In the genomic region with DNA sequence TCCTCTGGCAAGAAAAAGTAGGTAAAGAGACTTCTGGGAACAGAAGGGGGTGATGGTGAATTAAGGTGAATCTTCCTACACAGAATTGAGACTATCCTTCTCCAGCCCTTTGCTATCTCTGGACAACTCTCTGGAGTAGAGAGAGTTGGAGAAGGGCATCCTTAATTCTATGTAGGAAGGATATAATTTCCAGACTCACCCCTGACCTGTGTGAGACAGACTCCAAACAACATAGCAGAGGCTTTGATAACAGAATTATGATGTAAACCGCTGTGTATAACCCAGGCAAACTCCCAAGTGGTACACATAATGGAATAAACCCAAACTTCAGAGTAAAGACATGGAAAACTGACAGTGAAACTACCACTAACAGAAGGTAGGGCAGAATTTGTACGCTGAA, we compare ENCODE assay signal across 2 cellular contexts.
A peak's percentile ranks its signal among the peaks of the same experiment; 100 is the strongest.
TF ChIP-seq lines count a peak whose summit lies in the region.

No MANE protein-coding gene starts in this region.

TF ChIP-seq in liver, 16 proteins besides CTCF, POLR2A, EP300 and RAD21 (continued from another document):
- TF ChIP-seq, protein P1, sequence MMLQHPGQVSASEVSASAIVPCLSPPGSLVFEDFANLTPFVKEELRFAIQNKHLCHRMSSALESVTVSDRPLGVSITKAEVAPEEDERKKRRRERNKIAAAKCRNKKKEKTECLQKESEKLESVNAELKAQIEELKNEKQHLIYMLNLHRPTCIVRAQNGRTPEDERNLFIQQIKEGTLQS (IDR thresholded peaks at IDR 0.05): peak; percentile 52
- no peak for TF ChIP-seq TAF1 (conservative IDR thresholded peaks at IDR 0.05)
- TF ChIP-seq, protein P2, sequence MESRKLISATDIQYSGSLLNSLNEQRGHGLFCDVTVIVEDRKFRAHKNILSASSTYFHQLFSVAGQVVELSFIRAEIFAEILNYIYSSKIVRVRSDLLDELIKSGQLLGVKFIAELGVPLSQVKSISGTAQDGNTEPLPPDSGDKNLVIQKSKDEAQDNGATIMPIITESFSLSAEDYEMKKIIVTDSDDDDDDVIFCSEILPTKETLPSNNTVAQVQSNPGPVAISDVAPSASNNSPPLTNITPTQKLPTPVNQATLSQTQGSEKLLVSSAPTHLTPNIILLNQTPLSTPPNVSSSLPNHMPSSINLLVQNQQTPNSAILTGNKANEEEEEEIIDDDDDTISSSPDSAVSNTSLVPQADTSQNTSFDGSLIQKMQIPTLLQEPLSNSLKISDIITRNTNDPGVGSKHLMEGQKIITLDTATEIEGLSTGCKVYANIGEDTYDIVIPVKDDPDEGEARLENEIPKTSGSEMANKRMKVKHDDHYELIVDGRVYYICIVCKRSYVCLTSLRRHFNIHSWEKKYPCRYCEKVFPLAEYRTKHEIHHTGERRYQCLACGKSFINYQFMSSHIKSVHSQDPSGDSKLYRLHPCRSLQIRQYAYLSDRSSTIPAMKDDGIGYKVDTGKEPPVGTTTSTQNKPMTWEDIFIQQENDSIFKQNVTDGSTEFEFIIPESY (IDR thresholded peaks at IDR 0.05): peak; percentile 8
- TF ChIP-seq, protein P3, sequence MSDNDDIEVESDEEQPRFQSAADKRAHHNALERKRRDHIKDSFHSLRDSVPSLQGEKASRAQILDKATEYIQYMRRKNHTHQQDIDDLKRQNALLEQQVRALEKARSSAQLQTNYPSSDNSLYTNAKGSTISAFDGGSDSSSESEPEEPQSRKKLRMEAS (IDR thresholded peaks at IDR 0.05): peak; percentile 36
- no peak for TF ChIP-seq FOXA1 (IDR thresholded peaks at IDR 0.05)
- TF ChIP-seq JUND (IDR thresholded peaks at IDR 0.05): peak in 1 of 2 donors; percentile 41
- TF ChIP-seq, protein P4, sequence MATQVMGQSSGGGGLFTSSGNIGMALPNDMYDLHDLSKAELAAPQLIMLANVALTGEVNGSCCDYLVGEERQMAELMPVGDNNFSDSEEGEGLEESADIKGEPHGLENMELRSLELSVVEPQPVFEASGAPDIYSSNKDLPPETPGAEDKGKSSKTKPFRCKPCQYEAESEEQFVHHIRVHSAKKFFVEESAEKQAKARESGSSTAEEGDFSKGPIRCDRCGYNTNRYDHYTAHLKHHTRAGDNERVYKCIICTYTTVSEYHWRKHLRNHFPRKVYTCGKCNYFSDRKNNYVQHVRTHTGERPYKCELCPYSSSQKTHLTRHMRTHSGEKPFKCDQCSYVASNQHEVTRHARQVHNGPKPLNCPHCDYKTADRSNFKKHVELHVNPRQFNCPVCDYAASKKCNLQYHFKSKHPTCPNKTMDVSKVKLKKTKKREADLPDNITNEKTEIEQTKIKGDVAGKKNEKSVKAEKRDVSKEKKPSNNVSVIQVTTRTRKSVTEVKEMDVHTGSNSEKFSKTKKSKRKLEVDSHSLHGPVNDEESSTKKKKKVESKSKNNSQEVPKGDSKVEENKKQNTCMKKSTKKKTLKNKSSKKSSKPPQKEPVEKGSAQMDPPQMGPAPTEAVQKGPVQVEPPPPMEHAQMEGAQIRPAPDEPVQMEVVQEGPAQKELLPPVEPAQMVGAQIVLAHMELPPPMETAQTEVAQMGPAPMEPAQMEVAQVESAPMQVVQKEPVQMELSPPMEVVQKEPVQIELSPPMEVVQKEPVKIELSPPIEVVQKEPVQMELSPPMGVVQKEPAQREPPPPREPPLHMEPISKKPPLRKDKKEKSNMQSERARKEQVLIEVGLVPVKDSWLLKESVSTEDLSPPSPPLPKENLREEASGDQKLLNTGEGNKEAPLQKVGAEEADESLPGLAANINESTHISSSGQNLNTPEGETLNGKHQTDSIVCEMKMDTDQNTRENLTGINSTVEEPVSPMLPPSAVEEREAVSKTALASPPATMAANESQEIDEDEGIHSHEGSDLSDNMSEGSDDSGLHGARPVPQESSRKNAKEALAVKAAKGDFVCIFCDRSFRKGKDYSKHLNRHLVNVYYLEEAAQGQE (IDR thresholded peaks at IDR 0.05): peak; percentile 26
- TF ChIP-seq GABPA (IDR thresholded peaks at IDR 0.05 in 1 of 2, conservative IDR thresholded peaks at IDR 0.05 in 1 of 2): no peak
- TF ChIP-seq RXRA (IDR thresholded peaks at IDR 0.05): peak; percentile 30 to 68
- no peak for TF ChIP-seq YY1 (IDR thresholded peaks at IDR 0.05)
- TF ChIP-seq FOXA2 (IDR thresholded peaks at IDR 0.05): no peak
- peak; percentile 54 for TF ChIP-seq SP1 (IDR thresholded peaks at IDR 0.05)

TF ChIP-seq in HepG2, 621 proteins besides CTCF, POLR2A, EP300 and RAD21 (continued from another document):
- TF ChIP-seq, protein P5, sequence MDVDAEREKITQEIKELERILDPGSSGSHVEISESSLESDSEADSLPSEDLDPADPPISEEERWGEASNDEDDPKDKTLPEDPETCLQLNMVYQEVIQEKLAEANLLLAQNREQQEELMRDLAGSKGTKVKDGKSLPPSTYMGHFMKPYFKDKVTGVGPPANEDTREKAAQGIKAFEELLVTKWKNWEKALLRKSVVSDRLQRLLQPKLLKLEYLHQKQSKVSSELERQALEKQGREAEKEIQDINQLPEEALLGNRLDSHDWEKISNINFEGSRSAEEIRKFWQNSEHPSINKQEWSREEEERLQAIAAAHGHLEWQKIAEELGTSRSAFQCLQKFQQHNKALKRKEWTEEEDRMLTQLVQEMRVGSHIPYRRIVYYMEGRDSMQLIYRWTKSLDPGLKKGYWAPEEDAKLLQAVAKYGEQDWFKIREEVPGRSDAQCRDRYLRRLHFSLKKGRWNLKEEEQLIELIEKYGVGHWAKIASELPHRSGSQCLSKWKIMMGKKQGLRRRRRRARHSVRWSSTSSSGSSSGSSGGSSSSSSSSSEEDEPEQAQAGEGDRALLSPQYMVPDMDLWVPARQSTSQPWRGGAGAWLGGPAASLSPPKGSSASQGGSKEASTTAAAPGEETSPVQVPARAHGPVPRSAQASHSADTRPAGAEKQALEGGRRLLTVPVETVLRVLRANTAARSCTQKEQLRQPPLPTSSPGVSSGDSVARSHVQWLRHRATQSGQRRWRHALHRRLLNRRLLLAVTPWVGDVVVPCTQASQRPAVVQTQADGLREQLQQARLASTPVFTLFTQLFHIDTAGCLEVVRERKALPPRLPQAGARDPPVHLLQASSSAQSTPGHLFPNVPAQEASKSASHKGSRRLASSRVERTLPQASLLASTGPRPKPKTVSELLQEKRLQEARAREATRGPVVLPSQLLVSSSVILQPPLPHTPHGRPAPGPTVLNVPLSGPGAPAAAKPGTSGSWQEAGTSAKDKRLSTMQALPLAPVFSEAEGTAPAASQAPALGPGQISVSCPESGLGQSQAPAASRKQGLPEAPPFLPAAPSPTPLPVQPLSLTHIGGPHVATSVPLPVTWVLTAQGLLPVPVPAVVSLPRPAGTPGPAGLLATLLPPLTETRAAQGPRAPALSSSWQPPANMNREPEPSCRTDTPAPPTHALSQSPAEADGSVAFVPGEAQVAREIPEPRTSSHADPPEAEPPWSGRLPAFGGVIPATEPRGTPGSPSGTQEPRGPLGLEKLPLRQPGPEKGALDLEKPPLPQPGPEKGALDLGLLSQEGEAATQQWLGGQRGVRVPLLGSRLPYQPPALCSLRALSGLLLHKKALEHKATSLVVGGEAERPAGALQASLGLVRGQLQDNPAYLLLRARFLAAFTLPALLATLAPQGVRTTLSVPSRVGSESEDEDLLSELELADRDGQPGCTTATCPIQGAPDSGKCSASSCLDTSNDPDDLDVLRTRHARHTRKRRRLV (CRISPR knock-in tag; IDR thresholded peaks at IDR 0.05): no peak
- TF ChIP-seq MYC (CRISPR knock-in tag; IDR thresholded peaks at IDR 0.05; ENCODE audit: borderline replicate concordance) (no peak), DR1 (CRISPR knock-in tag; IDR thresholded peaks at IDR 0.05) (no peak), XRCC5 (optimal IDR thresholded peaks at IDR 0.05; ENCODE audit: low read length) (no peak), TEAD2 (CRISPR knock-in tag; IDR thresholded peaks at IDR 0.05) (no peak)
- TF ChIP-seq, protein P6, sequence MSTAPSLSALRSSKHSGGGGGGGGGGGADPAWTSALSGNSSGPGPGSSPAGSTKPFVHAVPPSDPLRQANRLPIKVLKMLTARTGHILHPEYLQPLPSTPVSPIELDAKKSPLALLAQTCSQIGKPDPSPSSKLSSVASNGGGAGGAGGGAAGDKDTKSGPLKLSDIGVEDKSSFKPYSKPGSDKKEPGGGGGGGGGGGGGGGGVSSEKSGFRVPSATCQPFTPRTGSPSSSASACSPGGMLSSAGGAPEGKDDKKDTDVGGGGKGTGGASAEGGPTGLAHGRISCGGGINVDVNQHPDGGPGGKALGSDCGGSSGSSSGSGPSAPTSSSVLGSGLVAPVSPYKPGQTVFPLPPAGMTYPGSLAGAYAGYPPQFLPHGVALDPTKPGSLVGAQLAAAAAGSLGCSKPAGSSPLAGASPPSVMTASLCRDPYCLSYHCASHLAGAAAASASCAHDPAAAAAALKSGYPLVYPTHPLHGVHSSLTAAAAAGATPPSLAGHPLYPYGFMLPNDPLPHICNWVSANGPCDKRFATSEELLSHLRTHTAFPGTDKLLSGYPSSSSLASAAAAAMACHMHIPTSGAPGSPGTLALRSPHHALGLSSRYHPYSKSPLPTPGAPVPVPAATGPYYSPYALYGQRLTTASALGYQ (CRISPR knock-in tag; IDR thresholded peaks at IDR 0.05): no peak
TF ChIP-seq in HepG2: peak in this region for 0.
